In the genomic region with DNA sequence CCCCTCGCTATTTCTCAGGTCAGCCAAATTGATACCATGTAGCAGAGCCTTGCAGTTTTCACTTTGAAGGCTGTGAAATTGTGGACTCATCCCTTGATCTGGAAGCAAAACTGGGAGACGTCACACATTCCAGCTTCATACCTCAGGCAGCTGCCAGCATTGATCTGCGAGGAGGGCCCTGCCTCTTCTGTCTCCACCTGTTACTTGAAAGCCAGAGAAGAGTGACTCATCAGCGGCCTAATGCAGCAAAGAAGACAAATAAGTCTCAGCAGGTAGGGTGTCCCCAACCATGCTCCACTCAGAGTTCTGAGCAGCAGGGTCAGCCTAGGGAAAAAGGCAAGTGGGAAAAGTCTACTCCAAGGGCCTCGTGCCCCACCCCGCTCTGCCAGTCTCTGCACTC, we compare ENCODE assay signal across 1 cellular context.
A peak's percentile ranks its signal among the peaks of the same experiment; 100 is the strongest.
TF ChIP-seq lines count a peak whose summit lies in the region.

No MANE protein-coding gene starts in this region.

TF ChIP-seq in HepG2, 621 proteins besides CTCF, POLR2A, EP300 and RAD21 (continued from another document):
- TF ChIP-seq, protein P1, sequence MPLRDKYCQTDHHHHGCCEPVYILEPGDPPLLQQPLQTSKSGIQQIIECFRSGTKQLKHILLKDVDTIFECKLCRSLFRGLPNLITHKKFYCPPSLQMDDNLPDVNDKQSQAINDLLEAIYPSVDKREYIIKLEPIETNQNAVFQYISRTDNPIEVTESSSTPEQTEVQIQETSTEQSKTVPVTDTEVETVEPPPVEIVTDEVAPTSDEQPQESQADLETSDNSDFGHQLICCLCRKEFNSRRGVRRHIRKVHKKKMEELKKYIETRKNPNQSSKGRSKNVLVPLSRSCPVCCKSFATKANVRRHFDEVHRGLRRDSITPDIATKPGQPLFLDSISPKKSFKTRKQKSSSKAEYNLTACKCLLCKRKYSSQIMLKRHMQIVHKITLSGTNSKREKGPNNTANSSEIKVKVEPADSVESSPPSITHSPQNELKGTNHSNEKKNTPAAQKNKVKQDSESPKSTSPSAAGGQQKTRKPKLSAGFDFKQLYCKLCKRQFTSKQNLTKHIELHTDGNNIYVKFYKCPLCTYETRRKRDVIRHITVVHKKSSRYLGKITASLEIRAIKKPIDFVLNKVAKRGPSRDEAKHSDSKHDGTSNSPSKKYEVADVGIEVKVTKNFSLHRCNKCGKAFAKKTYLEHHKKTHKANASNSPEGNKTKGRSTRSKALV (CRISPR knock-in tag; IDR thresholded peaks at IDR 0.05) = no peak
- TF ChIP-seq ZNF274 (CRISPR knock-in tag; IDR thresholded peaks at IDR 0.05) = no peak
- peak; percentile 40 for TF ChIP-seq SALL1 (CRISPR knock-in tag; IDR thresholded peaks at IDR 0.05)
- TF ChIP-seq SMAD3 (CRISPR knock-in tag; IDR thresholded peaks at IDR 0.05) = 0 out of 2 replicates have a peak, but pooled peaks have one; percentile 17
- no peak for TF ChIP-seq TCF12 (IDR thresholded peaks at IDR 0.05)
- no peak for TF ChIP-seq TCF12 (CRISPR knock-in tag; IDR thresholded peaks at IDR 0.05)
- TF ChIP-seq ZNF740 (CRISPR knock-in tag; IDR thresholded peaks at IDR 0.05) = 0 out of 2 replicates have a peak, but pooled peaks have one; percentile 40
- TF ChIP-seq GABPB1 (CRISPR knock-in tag; IDR thresholded peaks at IDR 0.05) = no peak
- TF ChIP-seq HES4 (CRISPR knock-in tag; IDR thresholded peaks at IDR 0.05; ENCODE audit: borderline replicate concordance) = no peak
- TF ChIP-seq MAFK (conservative IDR thresholded peaks at IDR 0.05 in 1 of 2, IDR thresholded peaks at IDR 0.05 in 1 of 2; ENCODE audit: low read length in 2 of 2) = 0 out of 4 replicates have a peak, but pooled peaks of 1 of the 2 experiments have one; percentile 15
- peak; percentile 27; the same call in 1 of the 2 replicates for TF ChIP-seq NFE2L2 (IDR thresholded peaks at IDR 0.05; ENCODE audit: low read length)
- no peak for TF ChIP-seq HINFP (CRISPR knock-in tag; IDR thresholded peaks at IDR 0.05; ENCODE audit: low read depth)
- TF ChIP-seq ETV6 (CRISPR knock-in tag; conservative IDR thresholded peaks at IDR 0.05) = no peak
- TF ChIP-seq CBX5 (CRISPR knock-in tag; IDR thresholded peaks at IDR 0.05; ENCODE audit: borderline replicate concordance) = peak; percentile 31; the same call in 1 of the 2 replicates
- TF ChIP-seq, protein P2, sequence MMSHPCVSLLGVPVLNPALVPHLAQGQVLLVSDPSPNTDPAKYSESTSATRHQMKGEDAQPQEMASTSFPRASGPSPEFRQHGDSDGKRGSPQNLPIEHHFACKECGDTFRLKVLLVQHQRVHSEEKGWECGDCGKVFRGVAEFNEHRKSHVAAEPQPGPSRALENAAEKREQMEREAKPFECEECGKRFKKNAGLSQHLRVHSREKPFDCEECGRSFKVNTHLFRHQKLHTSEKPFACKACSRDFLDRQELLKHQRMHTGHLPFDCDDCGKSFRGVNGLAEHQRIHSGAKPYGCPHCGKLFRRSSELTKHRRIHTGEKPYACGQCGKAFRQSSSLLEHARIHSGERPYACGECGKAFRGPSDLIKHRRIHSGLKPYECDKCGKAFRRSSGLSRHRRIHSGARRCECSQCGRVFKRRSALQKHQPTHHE (CRISPR knock-in tag; IDR thresholded peaks at IDR 0.05; ENCODE audit: borderline replicate concordance) = no peak
- TF ChIP-seq ZSCAN29 (CRISPR knock-in tag; conservative IDR thresholded peaks at IDR 0.05) = no peak
- TF ChIP-seq PLSCR1 (CRISPR knock-in tag; IDR thresholded peaks at IDR 0.05; ENCODE audit: borderline replicate concordance) = no peak
- TF ChIP-seq NKX3-1 (CRISPR knock-in tag; IDR thresholded peaks at IDR 0.05) = no peak
- no peak for TF ChIP-seq NFIB (CRISPR knock-in tag; IDR thresholded peaks at IDR 0.05; ENCODE audit: borderline replicate concordance)
- TF ChIP-seq FOXP1 (IDR thresholded peaks at IDR 0.05) = no peak
- TF ChIP-seq FOXP1 (CRISPR knock-in tag; IDR thresholded peaks at IDR 0.05) = 0 out of 2 replicates have a peak, but pooled peaks have one; percentile 12
- TF ChIP-seq, protein P3, sequence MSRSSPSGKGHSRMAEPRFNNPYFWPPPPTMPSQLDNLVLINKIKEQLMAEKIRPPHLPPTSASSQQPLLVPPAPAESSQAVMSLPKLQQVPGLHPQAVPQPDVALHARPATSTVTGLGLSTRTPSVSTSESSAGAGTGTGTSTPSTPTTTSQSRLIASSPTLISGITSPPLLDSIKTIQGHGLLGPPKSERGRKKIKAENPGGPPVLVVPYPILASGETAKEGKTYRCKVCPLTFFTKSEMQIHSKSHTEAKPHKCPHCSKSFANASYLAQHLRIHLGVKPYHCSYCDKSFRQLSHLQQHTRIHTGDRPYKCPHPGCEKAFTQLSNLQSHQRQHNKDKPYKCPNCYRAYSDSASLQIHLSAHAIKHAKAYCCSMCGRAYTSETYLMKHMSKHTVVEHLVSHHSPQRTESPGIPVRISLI (CRISPR knock-in tag; IDR thresholded peaks at IDR 0.05; ENCODE audit: borderline replicate concordance) = no peak
- peak; percentile 58 for TF ChIP-seq ARID5B (CRISPR knock-in tag; IDR thresholded peaks at IDR 0.05)
- no peak for TF ChIP-seq ZNF512B (CRISPR knock-in tag; IDR thresholded peaks at IDR 0.05; ENCODE audit: borderline replicate concordance)
- 0 out of 2 replicates have a peak, but pooled peaks have one; percentile 9 for TF ChIP-seq ZNF12 (CRISPR knock-in tag; IDR thresholded peaks at IDR 0.05)
- no peak for TF ChIP-seq MED13 (CRISPR knock-in tag; IDR thresholded peaks at IDR 0.05)
- TF ChIP-seq RAD51 (IDR thresholded peaks at IDR 0.05; ENCODE audit: borderline replicate concordance) = no peak
- TF ChIP-seq ZBTB21 (CRISPR knock-in tag; IDR thresholded peaks at IDR 0.05) = peak; percentile 40
- TF ChIP-seq ZNF280B (CRISPR knock-in tag; IDR thresholded peaks at IDR 0.05; ENCODE audit: borderline replicate concordance) = no peak
- no peak for TF ChIP-seq KDM5A (IDR thresholded peaks at IDR 0.05; ENCODE audit: borderline replicate concordance, low read length)
- TF ChIP-seq ONECUT2 (CRISPR knock-in tag; IDR thresholded peaks at IDR 0.05) = 0 out of 2 replicates have a peak, but pooled peaks have one; percentile 40
- TF ChIP-seq, protein P4, sequence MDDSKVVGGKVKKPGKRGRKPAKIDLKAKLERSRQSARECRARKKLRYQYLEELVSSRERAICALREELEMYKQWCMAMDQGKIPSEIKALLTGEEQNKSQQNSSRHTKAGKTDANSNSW (CRISPR knock-in tag; IDR thresholded peaks at IDR 0.05; ENCODE audit: borderline replicate concordance) = no peak
- TF ChIP-seq RARG (CRISPR knock-in tag; IDR thresholded peaks at IDR 0.05; ENCODE audit: low read depth) = no peak
- TF ChIP-seq FOSL1 (CRISPR knock-in tag; IDR thresholded peaks at IDR 0.05; ENCODE audit: borderline replicate concordance) = peak; percentile 74
- TF ChIP-seq ZNF263 (CRISPR knock-in tag; IDR thresholded peaks at IDR 0.05) = 0 out of 2 replicates have a peak, but pooled peaks have one; percentile 23
- TF ChIP-seq RXRB (CRISPR knock-in tag; IDR thresholded peaks at IDR 0.05; ENCODE audit: borderline replicate concordance) = no peak
- no peak for TF ChIP-seq KMT2B (CRISPR knock-in tag; IDR thresholded peaks at IDR 0.05)
- peak; percentile 81 for TF ChIP-seq ATF3 (CRISPR knock-in tag; IDR thresholded peaks at IDR 0.05)
- peak; percentile 56; the same call in 1 of the 2 replicates for TF ChIP-seq BCL6 (CRISPR knock-in tag; IDR thresholded peaks at IDR 0.05)
- peak; percentile 88 for TF ChIP-seq TEAD3 (CRISPR knock-in tag; optimal IDR thresholded peaks at IDR 0.05; ENCODE audit: borderline replicate concordance)
- peak; percentile 19; the same call in 1 of the 2 replicates for TF ChIP-seq PHF8 (CRISPR knock-in tag; IDR thresholded peaks at IDR 0.05)
- TF ChIP-seq, protein P5, sequence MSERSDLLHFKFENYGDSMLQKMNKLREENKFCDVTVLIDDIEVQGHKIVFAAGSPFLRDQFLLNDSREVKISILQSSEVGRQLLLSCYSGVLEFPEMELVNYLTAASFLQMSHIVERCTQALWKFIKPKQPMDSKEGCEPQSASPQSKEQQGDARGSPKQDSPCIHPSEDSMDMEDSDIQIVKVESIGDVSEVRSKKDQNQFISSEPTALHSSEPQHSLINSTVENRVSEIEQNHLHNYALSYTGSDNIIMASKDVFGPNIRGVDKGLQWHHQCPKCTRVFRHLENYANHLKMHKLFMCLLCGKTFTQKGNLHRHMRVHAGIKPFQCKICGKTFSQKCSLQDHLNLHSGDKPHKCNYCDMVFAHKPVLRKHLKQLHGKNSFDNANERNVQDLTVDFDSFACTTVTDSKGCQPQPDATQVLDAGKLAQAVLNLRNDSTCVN (CRISPR knock-in tag; IDR thresholded peaks at IDR 0.05; ENCODE audit: borderline replicate concordance) = 0 out of 2 replicates have a peak, but pooled peaks have one; percentile 36
- TF ChIP-seq FOSL2 (CRISPR knock-in tag; IDR thresholded peaks at IDR 0.05) = peak; percentile 94
- no peak for TF ChIP-seq SKI (IDR thresholded peaks at IDR 0.05; ENCODE audit: partially characterized antibody)
